In the genomic region with DNA sequence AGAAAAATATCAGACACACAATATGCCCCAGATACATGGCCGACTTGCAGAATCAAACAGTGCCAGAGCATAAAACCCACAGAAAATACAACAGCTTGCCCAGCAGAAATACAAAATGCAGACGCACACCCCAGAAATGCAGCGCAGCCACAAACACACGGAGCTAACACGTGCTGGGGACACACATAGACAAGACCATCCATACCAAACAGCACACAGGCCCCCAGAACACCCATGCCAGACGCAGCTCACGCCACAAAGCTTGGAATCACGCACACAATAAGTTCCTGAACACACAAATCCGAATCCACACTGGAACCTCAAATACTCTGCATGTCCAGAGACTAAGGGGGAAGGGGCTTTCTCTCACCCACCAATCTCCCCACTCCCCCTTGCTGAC, we compare ENCODE assay signal across 8 cellular contexts. TPM values are rescaled to one million over a fixed set of nuclear protein-coding genes. Genes with fewer than 3 reads are reported as not detected.
A peak's percentile ranks its signal among the peaks of the same experiment; 100 is the strongest.
DNase-seq lines count a peak whose midpoint lies in the region; ATAC-seq and TF ChIP-seq lines count a peak whose summit lies in the region.

No MANE protein-coding gene starts in this region.

- peak overlapping the region; percentile 47 for H3K4me3 ChIP-seq in GM12875 (ENCODE audit: low read depth, low read length)
- H3K4me3 ChIP-seq in OCI-LY3 (ENCODE audit: low read length): no peak overlapping the region
- peak overlapping the region; percentile 55 for H3K4me3 ChIP-seq in rectal smooth muscle tissue (ENCODE audit: low read length)

- peak overlapping the region; percentile 43; the same call in 1 of the 2 replicates for H3K4me2 ChIP-seq in OCI-LY3 (ENCODE audit: low read length)

- H3K36me3 Mint-ChIP-seq in effector memory CD8-positive, alpha-beta T cell (ENCODE audit: insufficient read depth): peaks cover 100% of the 10 kb centered on the region

- peak overlapping the region; percentile 97 to 98 for H3K27ac Mint-ChIP-seq in effector memory CD8-positive, alpha-beta T cell

- TF ChIP-seq CTCF in GM12875 (IDR thresholded peaks at IDR 0.05; ENCODE audit: borderline replicate concordance, insufficient read depth, low read depth, low read length) (no peak), OCI-LY3 (IDR thresholded peaks at IDR 0.05; ENCODE audit: low read depth, low read length) (no peak)

- peaks cover 68 to 72% of the 10 kb centered on the region in 2 donors for H3K4me1 Mint-ChIP-seq in effector memory CD8-positive, alpha-beta T cell (ENCODE audit: low read depth in 2 of 2)

- H3K9ac ChIP-seq in OCI-LY3 (ENCODE audit: low read length) (no peak overlapping the region), rectal smooth muscle tissue (ENCODE audit: low read length) (peak overlapping the region; percentile 5)

- H3K27ac ChIP-seq in OCI-LY3 (ENCODE audit: low read length): peak overlapping the region; percentile 21; the same call in 1 of the 2 replicates
- H3K27ac ChIP-seq in rectal smooth muscle tissue (ENCODE audit: low read depth, low read length): no peak overlapping the region

- no peaks in the 10 kb centered on the region for H3K27me3 Mint-ChIP-seq in effector memory CD8-positive, alpha-beta T cell

- peaks cover 36% of the 10 kb centered on the region for H3K79me2 ChIP-seq in OCI-LY3 (ENCODE audit: low read length)

- no peaks in the 10 kb centered on the region for H3K27me3 ChIP-seq in OCI-LY3 (ENCODE audit: low read depth, low read length)
- no peaks in the 10 kb centered on the region for H3K27me3 ChIP-seq in rectal smooth muscle tissue (ENCODE audit: control insufficient read depth, insufficient read depth, low read length)

- peak overlapping the region; percentile 77 to 78 for H3K4me3 Mint-ChIP-seq in effector memory CD8-positive, alpha-beta T cell

- H4K20me1 ChIP-seq in OCI-LY3 (ENCODE audit: insufficient read depth, low read length): peaks cover 39% of the 10 kb centered on the region

- peak; percentile 6 for ATAC-seq in effector memory CD8-positive, alpha-beta T cell (replicated peaks)
- ATAC-seq in left lobe of liver (no peak), GM21717 (IDR thresholded peaks at IDR 0.05; ENCODE audit: unreplicated experiment) (no peak)

- DNase-seq in effector memory CD8-positive, alpha-beta T cell: peak in 2 of 3 experiments; percentile 47 to 52
- DNase-seq in left lobe of liver (ENCODE audit: low spot score) (no peak), NCI-H2196 (lab: John Stamatoyannopoulos, UW; ENCODE audit: unreplicated experiment) (no peak)
- DNase-seq in stimulated activated CD4-positive, alpha-beta T cell treated with anti-CD3 and anti-CD28 coated beads, Interleukin-4, amount 100 ng/mL, for 1 hour: no peak

- H3K36me3 ChIP-seq in OCI-LY3 (replicated peaks; ENCODE audit: low read depth, low read length) (peaks cover 59% of the 10 kb centered on the region), rectal smooth muscle tissue (ENCODE audit: control insufficient read depth, insufficient read depth, low read length) (peaks cover 5% of the 10 kb centered on the region)

- H3K4me1 ChIP-seq in OCI-LY3 (ENCODE audit: low read length) (peaks cover 32% of the 10 kb centered on the region), rectal smooth muscle tissue (ENCODE audit: control insufficient read depth, insufficient read depth, low read length) (peaks cover 27% of the 10 kb centered on the region)

- no peaks in the 10 kb centered on the region for H3K9me3 Mint-ChIP-seq in effector memory CD8-positive, alpha-beta T cell

- no peaks in the 10 kb centered on the region for H3K9me3 ChIP-seq in OCI-LY3 (ENCODE audit: insufficient read depth, low read length)

- no peak overlapping the region for H2AFZ ChIP-seq in OCI-LY3 (ENCODE audit: low read depth, low read length)

RNA-seq across cellular contexts. Expression of a gene that starts 17.1 kb away (rescaled TPM):
- 9.0 TPM for total RNA-seq in left lobe of liver

RNA-seq across cellular contexts. Expression of a gene that starts 26.6 kb away (rescaled TPM):
- 7.9 TPM for total RNA-seq in left lobe of liver

RNA-seq across cellular contexts. Expression of a gene that starts 36.9 kb away (rescaled TPM):
- 2.1 TPM for total RNA-seq in left lobe of liver

RNA-seq across cellular contexts. Expression of a gene that starts 49.3 kb away (rescaled TPM):
- total RNA-seq in left lobe of liver: 3.1 TPM

Comparison
In these comparisons a context has a peak if more than half of its experiments do, and no peak if none do; other contexts are left out.
1. DNase-seq: peak in effector memory CD8-positive, alpha-beta T cell (2 of 3); none in left lobe of liver (single experiment), NCI-H2196 (single experiment) and stimulated activated CD4-positive, alpha-beta T cell treated with anti-CD3 and anti-CD28 coated beads, Interleukin-4, amount 100 ng/mL, for 1 hour (single experiment).